In the genomic region with DNA sequence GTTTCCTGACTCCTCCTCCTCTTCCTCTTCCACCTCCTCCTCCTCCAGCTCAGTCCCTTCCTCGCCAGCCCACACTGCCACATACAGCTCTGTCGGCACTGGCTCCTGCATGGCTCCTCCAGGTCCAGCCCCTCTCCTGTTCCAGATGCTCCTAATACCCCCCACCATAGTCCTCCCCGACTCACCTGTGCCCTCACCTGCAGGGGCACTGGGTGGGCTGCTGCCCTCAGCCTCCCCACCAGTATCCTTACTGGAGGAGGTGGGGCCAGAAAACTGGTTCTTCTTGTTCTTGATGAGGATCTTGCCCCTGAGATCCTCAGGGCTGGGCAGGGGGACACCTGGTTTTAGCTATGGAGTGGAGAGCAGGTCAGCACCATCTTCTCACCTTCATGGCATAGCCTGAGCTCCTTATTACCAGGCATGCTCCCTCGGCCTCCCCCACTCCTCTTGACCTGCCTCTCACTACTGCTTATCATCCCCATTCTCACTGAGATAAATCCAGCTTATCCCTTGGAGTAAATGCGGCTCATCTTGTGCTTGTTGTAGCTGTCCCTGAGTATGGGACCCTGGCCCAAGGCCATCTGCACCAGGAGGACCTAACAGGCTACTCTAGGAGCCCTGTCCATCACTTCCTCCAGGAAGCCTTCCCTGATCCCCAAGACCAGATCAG, we compare ENCODE assay signal across 22 cellular contexts. TPM values are rescaled to one million over a fixed set of nuclear protein-coding genes. Genes with fewer than 3 reads are reported as not detected.
DNase-seq lines count a peak whose midpoint lies in the region; ATAC-seq and TF ChIP-seq lines count a peak whose summit lies in the region.
"Had no signal": no experiment of that assay in that cellular context is flagged by ENCODE, and none has a peak within 500 bp of the region (broad histone marks: within the 10 kb centered on the region; RNA-seq: fewer than 3 reads in every experiment).

No MANE protein-coding gene starts in this region.

- DNase-seq in NCI-H82 (lab: John Stamatoyannopoulos, UW) (peak; percentile 74), mesothelial cell of epicardium (ENCODE audit: low spot score in 2 of 2, unreplicated experiment in 2 of 2) (no peak), upper lobe of left lung (no peak), AG08395 (ENCODE audit: low spot score) (no peak)
- DNase-seq: activated CD4-positive, alpha-beta T cell treated with anti-CD3 and anti-CD28 coated beads, Interleukin-2, amount 10 ng/mL, durations not matched to agents 7 days and 5 days; activated CD8-positive, alpha-beta memory T cell treated with anti-CD3 and anti-CD28 coated beads, Interleukin-2, amount 50 U/mL, for 4 hours; activated gamma-delta T cell; HCEC 1CT; MV-4-11; NCI-H187 treated with DMSO at 0.1 percent for 48 hours; nucleus accumbens; OCI-M1; SIG-M5; stimulated activated CD4-positive, alpha-beta T cell treated with anti-CD3 and anti-CD28 coated beads, Interleukin-4, amount 100 ng/mL, for 4 hours had no signal

- TF ChIP-seq CTCF in mesothelial cell of epicardium (IDR thresholded peaks at IDR 0.05; ENCODE audit: unreplicated experiment) = no peak
- no peak for TF ChIP-seq CTCF in upper lobe of left lung (IDR thresholded peaks at IDR 0.05)

- H3K4me1 Mint-ChIP-seq in activated T-helper 17 cell treated with anti-CD3 and anti-CD28 coated beads, Interleukin-2, amount 50 U/mL, for 72 hours = no peaks in the 10 kb centered on the region
- H3K4me1 Mint-ChIP-seq in mesothelial cell of epicardium = peaks cover 31% of the 10 kb centered on the region

- H3K27me3 Mint-ChIP-seq in activated T-helper 17 cell treated with anti-CD3 and anti-CD28 coated beads, Interleukin-2, amount 50 U/mL, for 72 hours = no peaks in the 10 kb centered on the region
- H3K27me3 Mint-ChIP-seq in mesothelial cell of epicardium (ENCODE audit: low read depth) = peaks cover 24% of the 10 kb centered on the region
- H3K27me3 Mint-ChIP-seq: activated CD4-positive, alpha-beta T cell treated with anti-CD3 and anti-CD28 coated beads, Interleukin-2, amount 10 ng/mL, durations not matched to agents 7 days and 5 days had no signal

- no peak for ATAC-seq in activated T-helper 17 cell treated with anti-CD3 and anti-CD28 coated beads, Interleukin-2, amount 50 U/mL, for 72 hours (replicated peaks)
- ATAC-seq in GM18868 (IDR thresholded peaks at IDR 0.05; ENCODE audit: unreplicated experiment) (no peak), upper lobe of left lung (ENCODE audit: low FRiP score in 2 of 2) (no peak)

- no peaks in the 10 kb centered on the region for H3K9me3 Mint-ChIP-seq in activated T-helper 17 cell treated with anti-CD3 and anti-CD28 coated beads, Interleukin-2, amount 50 U/mL, for 72 hours
- peaks cover 9% of the 10 kb centered on the region for H3K9me3 Mint-ChIP-seq in mesothelial cell of epicardium

- peaks cover 31% of the 10 kb centered on the region for H3K36me3 Mint-ChIP-seq in activated T-helper 17 cell treated with anti-CD3 and anti-CD28 coated beads, Interleukin-2, amount 50 U/mL, for 72 hours (ENCODE audit: low read depth)
- peaks cover 9% of the 10 kb centered on the region for H3K36me3 Mint-ChIP-seq in mesothelial cell of epicardium

- H3K4me3 Mint-ChIP-seq in activated T-helper 17 cell treated with anti-CD3 and anti-CD28 coated beads, Interleukin-2, amount 50 U/mL, for 72 hours = no peak overlapping the region
- peak overlapping the region; percentile 8 for H3K4me3 Mint-ChIP-seq in mesothelial cell of epicardium
- H3K4me3 Mint-ChIP-seq: activated CD4-positive, alpha-beta T cell treated with anti-CD3 and anti-CD28 coated beads, Interleukin-2, amount 10 ng/mL, durations not matched to agents 7 days and 5 days had no signal

- H3K9me3 ChIP-seq in upper lobe of left lung = no peaks in the 10 kb centered on the region

- H3K4me1 ChIP-seq in upper lobe of left lung = peaks cover 0 to 1% (median under 1%) of the 10 kb centered on the region in 4 donors

- H3K36me3 ChIP-seq in upper lobe of left lung = peaks cover 0 to 11% (median 5%) of the 10 kb centered on the region in 4 donors

- H3K27me3 ChIP-seq in upper lobe of left lung = no peaks in the 10 kb centered on the region

- H3K27ac ChIP-seq in upper lobe of left lung = no peak overlapping the region

- 87 to 93% methylated on average over 4 to 5 of the region's 5 CpGs for WGBS in upper lobe of left lung, 2 donors

- no peak overlapping the region for H3K4me3 ChIP-seq in upper lobe of left lung
- H3K4me3 ChIP-seq: heart right ventricle had no signal

- peak overlapping the region; percentile 13 for H3K27ac Mint-ChIP-seq in activated T-helper 17 cell treated with anti-CD3 and anti-CD28 coated beads, Interleukin-2, amount 50 U/mL, for 72 hours
- no peak overlapping the region for H3K27ac Mint-ChIP-seq in mesothelial cell of epicardium
- H3K27ac Mint-ChIP-seq: activated CD4-positive, alpha-beta T cell treated with anti-CD3 and anti-CD28 coated beads, Interleukin-2, amount 10 ng/mL, durations not matched to agents 7 days and 5 days had no signal

- no peak for TF ChIP-seq EP300 in upper lobe of left lung (IDR thresholded peaks at IDR 0.05)

- TF ChIP-seq POLR2A in upper lobe of left lung (IDR thresholded peaks at IDR 0.05) = no peak

RNA-seq across cellular contexts. Expression of gene PLCB2, which starts 11.0 kb away (rescaled TPM):
- total RNA-seq in activated T-helper 17 cell treated with anti-CD3 and anti-CD28 coated beads, Interleukin-2, amount 50 U/mL, for 72 hours = 100 to 1,000 TPM; 111 to 116 TPM
- total RNA-seq in mesothelial cell of epicardium = 9.8 to 11.5 TPM (median 10.7 TPM) in 3 replicates
- total RNA-seq in upper lobe of left lung = 100 to 1,000 TPM in 2 of 6 donors, 10 to 100 TPM in 4; 26.9 to 170 (median 85.7) TPM
- total RNA-seq: dermis microvascular lymphatic vessel endothelial cell had no signal

RNA-seq across cellular contexts. Expression of gene ANKRD63, which starts 13.8 kb away (rescaled TPM):
- not detected for total RNA-seq in activated T-helper 17 cell treated with anti-CD3 and anti-CD28 coated beads, Interleukin-2, amount 50 U/mL, for 72 hours
- total RNA-seq in mesothelial cell of epicardium = 0.31 to 0.59 TPM (median 0.44 TPM) in 3 replicates
- total RNA-seq in upper lobe of left lung = 1 to 10 TPM in 1 of 6 donors, not detected in 5; 5.2 TPM
- total RNA-seq: dermis microvascular lymphatic vessel endothelial cell, HT-29, liver, urinary bladder had no signal

RNA-seq across cellular contexts. Expression of gene INAFM2, which starts 26.8 kb away (rescaled TPM):
- 10 to 100 TPM; 10.8 to 11.0 TPM for total RNA-seq in activated T-helper 17 cell treated with anti-CD3 and anti-CD28 coated beads, Interleukin-2, amount 50 U/mL, for 72 hours
- total RNA-seq in mesothelial cell of epicardium = 19.2 to 23.1 TPM (median 21.9 TPM) in 3 replicates
- 10 to 100 TPM; 15.7 to 36.2 (median 25.6) TPM for total RNA-seq in upper lobe of left lung

RNA-seq across cellular contexts. Expression of gene CCDC9B, which starts 44.0 kb away (rescaled TPM):
- 1 to 10 TPM in 1 of 2 donors, under 1 TPM in 1; 0.78 to 2.7 TPM for total RNA-seq in activated T-helper 17 cell treated with anti-CD3 and anti-CD28 coated beads, Interleukin-2, amount 50 U/mL, for 72 hours
- total RNA-seq in mesothelial cell of epicardium (23.4 to 26.9 TPM (median 26.1 TPM) in 3 replicates), upper lobe of left lung (100 to 1,000 TPM in 1 of 6 donors, 10 to 100 TPM in 5; 15.5 to 140 (median 68.1) TPM)

RNA-seq across cellular contexts. Expression of gene PHGR1, which starts 54.1 kb away (rescaled TPM):
- total RNA-seq in activated T-helper 17 cell treated with anti-CD3 and anti-CD28 coated beads, Interleukin-2, amount 50 U/mL, for 72 hours = not detected
- total RNA-seq in mesothelial cell of epicardium (0.93 TPM in 1 of 3 replicates, not detected in the others), upper lobe of left lung (under 1 TPM in 1 of 6 donors, not detected in 5; 0.67 TPM)
- total RNA-seq: activated CD4-positive, alpha-beta T cell treated with anti-CD3 and anti-CD28 coated beads, Interleukin-2, amount 10 ng/mL, durations not matched to agents 7 days and 5 days; Daoy; dermis microvascular lymphatic vessel endothelial cell; heart right ventricle; urinary bladder had no signal
